ENCODE assay signal across 12 cellular contexts in the genomic region with DNA sequence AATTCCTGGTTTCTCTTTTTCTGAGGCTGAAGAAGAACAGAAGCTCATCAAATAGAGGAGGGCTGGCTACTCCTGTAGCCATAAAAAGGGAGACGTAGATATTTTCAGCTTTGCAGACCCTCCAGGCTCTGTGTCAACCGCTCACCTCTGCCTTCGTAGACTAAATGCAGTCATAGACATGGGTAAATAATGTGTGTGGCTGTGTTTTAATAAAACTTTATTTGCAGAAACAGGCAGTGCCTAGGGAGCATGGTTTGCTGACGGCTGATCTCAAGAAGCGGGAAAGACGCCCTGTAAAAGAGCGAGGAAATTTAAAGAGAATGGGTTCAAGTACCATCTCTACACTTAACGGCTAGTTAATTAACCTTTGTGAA.
DNase-seq lines count a peak whose midpoint lies in the region; ATAC-seq, FAIRE-seq and TF ChIP-seq lines count a peak whose summit lies in the region.
"Had no signal": no experiment of that assay in that cellular context is flagged by ENCODE, and none has a peak within 500 bp of the region (broad histone marks: within the 10 kb centered on the region; RNA-seq: fewer than 3 reads in every experiment).

No MANE protein-coding gene starts in this region.

- BruUV-seq in OCI-LY7 (replicated peaks; lab: Mats Ljungman, UMichigan), result no TSS peak

- no peak for DNase-seq in activated CD4-positive, alpha-beta memory T cell treated with anti-CD3 and anti-CD28 coated beads for 36 hours
- DNase-seq in activated CD4-positive, alpha-beta memory T cell treated with anti-CD3 and anti-CD28 coated beads, Interleukin-2, amount 10 ng/mL, durations not matched to agents 7 days and 5 days, result no peak
- DNase-seq in OCI-LY7 (ENCODE audit: low spot score) (no peak), small intestine (no peak), EL (no peak), NCI-H226 (no peak)
- DNase-seq in effector memory CD8-positive, alpha-beta T cell, result no peak
- no peak for DNase-seq in activated effector memory CD4-positive, alpha-beta T cell treated with Interleukin-2 at 50 U/mL for 16 hours
- DNase-seq: KG1, NCI-H2029 treated with DMSO at 0.1 percent for 48 hours, T1000 had no signal

- intact Hi-C loops in activated CD4-positive, alpha-beta memory T cell treated with anti-CD3 and anti-CD28 coated beads for 36 hours (cut with micrococcal nuclease), result loop anchor here (2.0 kb wide), 1 partner anchor 36 kb away; no protein-coding TSS in a partner anchor
- intact Hi-C loops in OCI-LY7 (cut with micrococcal nuclease; ENCODE audit: unreplicated experiment), result no loop called here

- FAIRE-seq in small intestine (lab: Jason Lieb, UNC), result no peak
- FAIRE-seq: H54 had no signal

- no peaks in the 10 kb centered on the region for H4K20me1 ChIP-seq in OCI-LY7 (ENCODE audit: insufficient read depth, low read length)

- H3K4me3 ChIP-seq in OCI-LY7 (ENCODE audit: low read depth, low read length, poor library complexity, severe bottlenecking) (no peak overlapping the region), small intestine (ENCODE audit: low read depth in 1 of 2, low read length in 2 of 2) (no peak overlapping the region)

- peak overlapping the region; percentile 37; the same call in 1 of the 2 replicates for H2AFZ ChIP-seq in OCI-LY7 (ENCODE audit: low read length)

- H3K36me3 ChIP-seq in OCI-LY7 (ENCODE audit: insufficient read depth, low read length) (no peaks in the 10 kb centered on the region), small intestine (ENCODE audit: control insufficient read depth in 2 of 2, insufficient read depth in 2 of 2, low read length in 2 of 2) (no peaks in the 10 kb centered on the region)

- POLR2A ChIA-PET in activated CD4-positive, alpha-beta memory T cell treated with anti-CD3 and anti-CD28 coated beads for 36 hours (lab: Charles Lee), result no interaction called here
- POLR2A ChIA-PET in activated CD4-positive, alpha-beta memory T cell treated with anti-CD3 and anti-CD28 coated beads, Interleukin-2, amount 10 ng/mL, durations not matched to agents 7 days and 5 days (lab: Charles Lee), result interaction anchor here (1.1 to 3.1 kb wide), 7 partner anchors 14 to 51 kb away, joined by 3 to 16 read pairs (median 7); no protein-coding TSS in a partner anchor
- POLR2A ChIA-PET in OCI-LY7 (lab: Charles Lee), result interaction anchor here (0.7 to 8.8 kb wide), 19 partner anchors 8 to 313 kb away, joined by 3 to 98 read pairs (median 7); no protein-coding TSS in a partner anchor

- H3K27ac Mint-ChIP-seq in activated CD4-positive, alpha-beta memory T cell treated with anti-CD3 and anti-CD28 coated beads for 36 hours, result peak overlapping the region; percentile 23
- H3K27ac Mint-ChIP-seq in activated CD4-positive, alpha-beta memory T cell treated with anti-CD3 and anti-CD28 coated beads, Interleukin-2, amount 10 ng/mL, durations not matched to agents 7 days and 5 days, result no peak overlapping the region
- peak overlapping the region; percentile 12 to 60 for H3K27ac Mint-ChIP-seq in effector memory CD8-positive, alpha-beta T cell

- H3K27me3 ChIP-seq in small intestine (ENCODE audit: control insufficient read depth in 2 of 2, insufficient read depth in 2 of 2, low read length in 2 of 2), result no peaks in the 10 kb centered on the region

- TF ChIP-seq CTCF in OCI-LY7 (conservative IDR thresholded peaks at IDR 0.05; ENCODE audit: low read length), result no peak

- CTCF ChIA-PET in activated CD4-positive, alpha-beta memory T cell treated with anti-CD3 and anti-CD28 coated beads for 36 hours (lab: Charles Lee), result interaction anchor here (0.6 to 3.8 kb wide), 8 partner anchors 15 to 276 kb away, joined by 3 to 37 read pairs (median 3); no protein-coding TSS in a partner anchor
- CTCF ChIA-PET in activated CD4-positive, alpha-beta memory T cell treated with anti-CD3 and anti-CD28 coated beads, Interleukin-2, amount 10 ng/mL, durations not matched to agents 7 days and 5 days (lab: Charles Lee), result interaction anchor here (0.9 to 6.9 kb wide), 5 partner anchors 14 to 41 kb away, joined by 3 to 49 read pairs (median 7); no protein-coding TSS in a partner anchor
- CTCF ChIA-PET in OCI-LY7 (lab: Charles Lee; ENCODE audit: unreplicated experiment), result interaction anchor here (0.9 to 3.3 kb wide), 5 partner anchors 9 to 32 kb away, joined by 3 to 13 read pairs (median 4); no protein-coding TSS in a partner anchor

- ATAC-seq in effector memory CD8-positive, alpha-beta T cell (replicated peaks), result no peak

- WGBS in small intestine, 3 donors, result 85 to 91% (median 89%) methylated on average over 8 of the region's 8 CpGs

- peaks cover 91% of the 10 kb centered on the region for H3K4me1 ChIP-seq in OCI-LY7 (ENCODE audit: insufficient read depth, low read length, poor library complexity, severe bottlenecking)
- peaks cover 8 to 26% of the 10 kb centered on the region in 2 donors for H3K4me1 ChIP-seq in small intestine (ENCODE audit: control insufficient read depth in 2 of 2, insufficient read depth in 1 of 2, low read depth in 1 of 2, low read length in 1 of 2)

- H3K9me2 ChIP-seq in OCI-LY7 (ENCODE audit: insufficient read depth, low read length), result no peaks in the 10 kb centered on the region

- no peak overlapping the region for H3K4me3 Mint-ChIP-seq in activated CD4-positive, alpha-beta memory T cell treated with anti-CD3 and anti-CD28 coated beads for 36 hours
- no peak overlapping the region for H3K4me3 Mint-ChIP-seq in activated CD4-positive, alpha-beta memory T cell treated with anti-CD3 and anti-CD28 coated beads, Interleukin-2, amount 10 ng/mL, durations not matched to agents 7 days and 5 days
- H3K4me3 Mint-ChIP-seq in effector memory CD8-positive, alpha-beta T cell, result peak overlapping the region in 1 of 2 donors; percentile 13

- no peaks in the 10 kb centered on the region for H3K27me3 Mint-ChIP-seq in activated CD4-positive, alpha-beta memory T cell treated with anti-CD3 and anti-CD28 coated beads for 36 hours
- H3K27me3 Mint-ChIP-seq in activated CD4-positive, alpha-beta memory T cell treated with anti-CD3 and anti-CD28 coated beads, Interleukin-2, amount 10 ng/mL, durations not matched to agents 7 days and 5 days, result no peaks in the 10 kb centered on the region
- no peaks in the 10 kb centered on the region for H3K27me3 Mint-ChIP-seq in effector memory CD8-positive, alpha-beta T cell

- H3K27ac ChIP-seq in OCI-LY7 (ENCODE audit: low read depth, low read length, poor library complexity, severe bottlenecking) (peak overlapping the region; percentile 94), small intestine (ENCODE audit: low read depth in 1 of 2, low read length in 1 of 2) (peak overlapping the region; percentile 16 to 38)

- no peaks in the 10 kb centered on the region for H3K36me3 Mint-ChIP-seq in activated CD4-positive, alpha-beta memory T cell treated with anti-CD3 and anti-CD28 coated beads for 36 hours
- no peaks in the 10 kb centered on the region for H3K36me3 Mint-ChIP-seq in activated CD4-positive, alpha-beta memory T cell treated with anti-CD3 and anti-CD28 coated beads, Interleukin-2, amount 10 ng/mL, durations not matched to agents 7 days and 5 days (ENCODE audit: low read depth)
- H3K36me3 Mint-ChIP-seq in effector memory CD8-positive, alpha-beta T cell (ENCODE audit: insufficient read depth), result no peaks in the 10 kb centered on the region

- no peaks in the 10 kb centered on the region for H3K9me3 Mint-ChIP-seq in activated CD4-positive, alpha-beta memory T cell treated with anti-CD3 and anti-CD28 coated beads for 36 hours
- H3K9me3 Mint-ChIP-seq in activated CD4-positive, alpha-beta memory T cell treated with anti-CD3 and anti-CD28 coated beads, Interleukin-2, amount 10 ng/mL, durations not matched to agents 7 days and 5 days, result no peaks in the 10 kb centered on the region
- no peaks in the 10 kb centered on the region for H3K9me3 Mint-ChIP-seq in effector memory CD8-positive, alpha-beta T cell

- no peaks in the 10 kb centered on the region for H3K79me2 ChIP-seq in OCI-LY7 (ENCODE audit: insufficient read depth, low read depth, low read length)

- H3K9me3 ChIP-seq in OCI-LY7 (ENCODE audit: low read length) (no peaks in the 10 kb centered on the region), small intestine (ENCODE audit: control insufficient read depth, low read depth) (no peaks in the 10 kb centered on the region)

- H3K4me1 Mint-ChIP-seq in activated CD4-positive, alpha-beta memory T cell treated with anti-CD3 and anti-CD28 coated beads for 36 hours (ENCODE audit: low read depth), result peaks cover 50% of the 10 kb centered on the region
- H3K4me1 Mint-ChIP-seq in activated CD4-positive, alpha-beta memory T cell treated with anti-CD3 and anti-CD28 coated beads, Interleukin-2, amount 10 ng/mL, durations not matched to agents 7 days and 5 days, result peaks cover 55% of the 10 kb centered on the region
- peaks cover 17 to 22% of the 10 kb centered on the region in 2 donors for H3K4me1 Mint-ChIP-seq in effector memory CD8-positive, alpha-beta T cell (ENCODE audit: low read depth in 2 of 2)

- H3K4me2 ChIP-seq in OCI-LY7 (ENCODE audit: low read length), result peak overlapping the region; percentile 73
